In the genomic region with DNA sequence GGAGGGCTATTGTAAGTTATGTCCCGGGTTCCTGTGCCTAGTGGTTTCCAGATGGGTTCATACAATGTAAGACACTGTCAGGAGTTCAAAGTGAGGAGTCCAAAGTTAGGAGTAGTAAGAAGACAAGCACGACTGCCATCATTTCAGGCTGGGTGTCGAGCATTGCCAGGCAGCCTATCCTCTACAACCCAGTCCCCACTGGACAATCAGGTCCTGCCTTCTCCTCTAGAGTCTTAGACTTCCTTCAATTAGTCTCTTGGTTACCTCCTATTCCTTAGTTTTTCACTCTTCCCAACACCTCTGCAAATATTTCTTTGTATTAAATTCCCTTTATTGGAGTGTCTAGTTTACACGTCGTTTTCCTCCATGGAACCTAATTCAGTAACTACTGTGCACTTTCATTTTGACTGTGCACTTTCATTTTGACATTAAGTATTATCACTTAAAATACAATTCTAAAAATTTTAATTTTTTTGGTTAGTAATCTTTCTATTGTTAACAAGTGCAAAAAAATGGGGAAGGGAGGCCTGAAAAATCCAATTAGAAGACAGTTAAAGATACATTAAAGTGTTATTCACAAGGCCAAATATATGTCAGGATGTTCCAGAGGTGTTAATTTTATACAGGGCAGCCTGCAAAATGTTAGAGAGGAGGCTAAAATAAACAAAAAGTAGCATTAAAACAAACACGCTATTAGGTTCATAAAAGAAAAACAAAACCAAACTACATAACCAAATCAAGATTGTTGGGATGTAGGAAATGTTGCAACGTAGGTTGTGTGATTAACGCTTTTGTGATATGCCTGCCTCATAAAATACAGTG, we compare ENCODE assay signal across 9 cellular contexts.
A peak's percentile ranks its signal among the peaks of the same experiment; 100 is the strongest.
DNase-seq lines count a peak whose midpoint lies in the region; ATAC-seq and TF ChIP-seq lines count a peak whose summit lies in the region.
"Had no signal": no experiment of that assay in that cellular context is flagged by ENCODE, and none has a peak within 500 bp of the region (broad histone marks: within the 10 kb centered on the region; RNA-seq: fewer than 3 reads in every experiment).

No MANE protein-coding gene starts in this region.

- no peaks in the 10 kb centered on the region for H3K27me3 Mint-ChIP-seq in activated T-cell treated with anti-CD3 and anti-CD28 coated beads, Interleukin-2, amount 50 U/mL, for 72 hours (ENCODE audit: low read depth)
- H3K27me3 Mint-ChIP-seq in endodermal cell (ENCODE audit: insufficient read depth) (no peaks in the 10 kb centered on the region), glutamatergic neuron (ENCODE audit: unreplicated experiment) (no peaks in the 10 kb centered on the region)
- no peaks in the 10 kb centered on the region for H3K27me3 Mint-ChIP-seq in stimulated activated naive CD8-positive, alpha-beta T cell treated with anti-CD3 and anti-CD28 coated beads, Interleukin-15, amount 100 ng/mL, for 72 hours
- H3K27me3 Mint-ChIP-seq: activated B cell treated with CpG ODN at 0.5 μM for 24 hours had no signal

- peaks cover 12 to 57% of the 10 kb centered on the region in 2 donors for H3K36me3 Mint-ChIP-seq in activated T-cell treated with anti-CD3 and anti-CD28 coated beads, Interleukin-2, amount 50 U/mL, for 72 hours (ENCODE audit: insufficient read depth in 2 of 2)
- H3K36me3 Mint-ChIP-seq in endodermal cell (ENCODE audit: low read depth) (peaks cover 79% of the 10 kb centered on the region), glutamatergic neuron (ENCODE audit: unreplicated experiment) (peaks cover 9% of the 10 kb centered on the region)

- H3K9me3 ChIP-seq in endodermal cell (ENCODE audit: control insufficient read depth, low read length) (no peaks in the 10 kb centered on the region), BE2C (no peaks in the 10 kb centered on the region)

- DNase-seq in activated T-cell treated with anti-CD3 and anti-CD28 coated beads, Interleukin-2, amount 50 U/mL, for 72 hours = no peak
- DNase-seq in activated T-cell treated with anti-CD3 and anti-CD28 coated beads, Interleukin-2, amount 50 U/mL, for 1 hour = no peak
- DNase-seq in endodermal cell (no peak), glutamatergic neuron (no peak), BE2C (no peak), amygdala (lab: John Stamatoyannopoulos, UW) (no peak)
- no peak for DNase-seq in stimulated activated naive CD8-positive, alpha-beta T cell treated with anti-CD3 and anti-CD28 coated beads, Interleukin-15, amount 100 ng/mL, for 72 hours
- DNase-seq: activated B cell treated with CpG ODN at 0.5 μM for 24 hours had no signal

- H3K4me3 ChIP-seq in endodermal cell (ENCODE audit: low read length) (no peak overlapping the region), BE2C (ENCODE audit: low read depth, low read length) (no peak overlapping the region)

- H3K9me3 Mint-ChIP-seq in activated T-cell treated with anti-CD3 and anti-CD28 coated beads, Interleukin-2, amount 50 U/mL, for 72 hours = peaks cover 0 to 2% of the 10 kb centered on the region in 2 donors
- H3K9me3 Mint-ChIP-seq in endodermal cell (no peaks in the 10 kb centered on the region), glutamatergic neuron (ENCODE audit: unreplicated experiment) (no peaks in the 10 kb centered on the region)
- peaks cover 7 to 8% of the 10 kb centered on the region in 2 donors for H3K9me3 Mint-ChIP-seq in stimulated activated naive CD8-positive, alpha-beta T cell treated with anti-CD3 and anti-CD28 coated beads, Interleukin-15, amount 100 ng/mL, for 72 hours

- TF ChIP-seq CTCF in endodermal cell (conservative IDR thresholded peaks at IDR 0.05) (no peak), glutamatergic neuron (IDR thresholded peaks at IDR 0.05; ENCODE audit: partially characterized antibody, unreplicated experiment) (no peak), BE2C (IDR thresholded peaks at IDR 0.05; ENCODE audit: low read depth, low read length) (no peak)

- no peak for ATAC-seq in activated T-cell treated with anti-CD3 and anti-CD28 coated beads, Interleukin-2, amount 50 U/mL, for 72 hours (replicated peaks in 1 of 2)
- ATAC-seq in HG03175 (IDR thresholded peaks at IDR 0.05; ENCODE audit: unreplicated experiment) = peak; percentile 66
- ATAC-seq in stimulated activated naive CD8-positive, alpha-beta T cell treated with anti-CD3 and anti-CD28 coated beads, Interleukin-15, amount 100 ng/mL, for 72 hours = peak; percentile 50

- H3K4me1 ChIP-seq in endodermal cell (ENCODE audit: control insufficient read depth, insufficient read depth, low read length) (no peaks in the 10 kb centered on the region), BE2C (no peaks in the 10 kb centered on the region)

- H3K27me3 ChIP-seq in endodermal cell (ENCODE audit: control insufficient read depth, insufficient read depth, low read length, poor library complexity, severe bottlenecking) (no peaks in the 10 kb centered on the region), BE2C (no peaks in the 10 kb centered on the region)

- H3K4me3 Mint-ChIP-seq in activated T-cell treated with anti-CD3 and anti-CD28 coated beads, Interleukin-2, amount 50 U/mL, for 72 hours = no peak overlapping the region
- H3K4me3 Mint-ChIP-seq in endodermal cell (no peak overlapping the region), glutamatergic neuron (ENCODE audit: unreplicated experiment) (no peak overlapping the region)
- no peak overlapping the region for H3K4me3 Mint-ChIP-seq in stimulated activated naive CD8-positive, alpha-beta T cell treated with anti-CD3 and anti-CD28 coated beads, Interleukin-15, amount 100 ng/mL, for 72 hours
- H3K4me3 Mint-ChIP-seq: activated B cell treated with CpG ODN at 0.5 μM for 24 hours had no signal

- WGBS in endodermal cell (ENCODE audit: insufficient coverage in 1 of 2, insufficient read length in 1 of 2), 2 experiments = 95 to 96% methylated on average over 3 to 5 of the region's 8 CpGs

- no peak overlapping the region for H3K27ac ChIP-seq in endodermal cell (ENCODE audit: low read depth, low read length)

- peaks cover 37% of the 10 kb centered on the region for H3K4me1 Mint-ChIP-seq in activated T-cell treated with anti-CD3 and anti-CD28 coated beads, Interleukin-2, amount 50 U/mL, for 72 hours (ENCODE audit: low read depth)
- peaks cover 9% of the 10 kb centered on the region for H3K4me1 Mint-ChIP-seq in endodermal cell
- H3K4me1 Mint-ChIP-seq in stimulated activated naive CD8-positive, alpha-beta T cell treated with anti-CD3 and anti-CD28 coated beads, Interleukin-15, amount 100 ng/mL, for 72 hours = peaks cover 40% of the 10 kb centered on the region
- peaks cover 6% of the 10 kb centered on the region for H3K4me1 Mint-ChIP-seq in glutamatergic neuron (ENCODE audit: low read depth, unreplicated experiment)

- H3K27ac Mint-ChIP-seq in activated T-cell treated with anti-CD3 and anti-CD28 coated beads, Interleukin-2, amount 50 U/mL, for 72 hours = peak overlapping the region; percentile 42
- H3K27ac Mint-ChIP-seq in endodermal cell (peak overlapping the region; percentile 56), glutamatergic neuron (ENCODE audit: unreplicated experiment) (no peak overlapping the region)
- no peak overlapping the region for H3K27ac Mint-ChIP-seq in stimulated activated naive CD8-positive, alpha-beta T cell treated with anti-CD3 and anti-CD28 coated beads, Interleukin-15, amount 100 ng/mL, for 72 hours
- H3K27ac Mint-ChIP-seq: activated B cell treated with CpG ODN at 0.5 μM for 24 hours had no signal

- H3K36me3 ChIP-seq in endodermal cell (ENCODE audit: control insufficient read depth, insufficient read depth, low read length) (peaks cover 98% of the 10 kb centered on the region), BE2C (peaks cover 67% of the 10 kb centered on the region)

- H3K9ac ChIP-seq in endodermal cell (ENCODE audit: extremely low read depth, low read length, poor library complexity, severe bottlenecking) = no peak overlapping the region

Comparison
In these comparisons a context has a peak if more than half of its experiments do, and no peak if none do; other contexts are left out.
1. ATAC-seq: peak in HG03175 (single experiment) and stimulated activated naive CD8-positive, alpha-beta T cell treated with anti-CD3 and anti-CD28 coated beads, Interleukin-15, amount 100 ng/mL, for 72 hours (single experiment); none in activated T-cell treated with anti-CD3 and anti-CD28 coated beads, Interleukin-2, amount 50 U/mL, for 72 hours (0 of 2).
2. H3K27ac Mint-ChIP-seq: peak in activated T-cell treated with anti-CD3 and anti-CD28 coated beads, Interleukin-2, amount 50 U/mL, for 72 hours (single experiment) and endodermal cell (single experiment); none in stimulated activated naive CD8-positive, alpha-beta T cell treated with anti-CD3 and anti-CD28 coated beads, Interleukin-15, amount 100 ng/mL, for 72 hours (0 of 2) and glutamatergic neuron (single experiment).